In the genomic region with DNA sequence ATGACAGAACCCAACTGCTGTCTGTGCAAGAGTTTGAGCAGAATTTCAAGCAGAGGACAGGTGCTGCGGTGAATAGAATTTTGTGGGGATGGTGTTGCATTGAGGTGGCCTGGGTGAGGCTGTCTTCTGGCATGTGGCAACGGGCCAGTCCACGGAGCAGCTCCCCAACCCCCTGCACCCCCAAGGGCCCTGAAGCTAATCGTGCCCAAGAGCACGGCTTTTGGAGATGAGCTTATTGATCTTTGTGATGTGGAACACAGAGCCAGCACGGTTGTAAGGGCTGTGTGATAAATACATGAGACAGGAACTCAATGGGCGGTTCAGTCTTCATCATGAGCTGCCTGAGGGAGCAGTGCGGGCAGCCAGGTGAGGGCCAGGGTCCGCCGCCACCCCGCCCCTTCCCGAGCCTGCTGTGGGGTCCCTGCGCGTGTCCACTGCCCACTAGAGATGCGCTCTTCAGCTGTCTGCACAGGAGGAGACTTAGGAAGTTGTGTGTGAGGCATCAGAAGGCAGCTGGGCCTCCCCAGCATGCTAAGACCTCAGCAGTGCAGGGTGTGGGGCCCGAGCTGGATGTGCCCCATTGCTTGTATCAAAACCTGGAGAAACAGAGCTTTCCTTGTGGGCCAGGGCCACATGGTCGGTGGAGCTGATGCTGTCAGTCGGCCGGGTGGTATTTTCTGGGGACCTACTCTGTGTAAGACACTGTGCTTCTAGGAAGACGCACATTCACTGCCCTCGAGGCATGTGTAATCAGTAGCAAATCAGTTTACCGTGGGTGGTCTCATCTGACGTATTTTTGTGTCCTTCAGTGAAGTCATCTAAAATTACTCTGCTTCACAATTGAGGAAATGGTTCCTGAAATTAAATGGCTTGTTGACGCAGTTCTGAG, we compare ENCODE assay signal across 16 cellular contexts.
DNase-seq lines count a peak whose midpoint lies in the region; ATAC-seq and TF ChIP-seq lines count a peak whose summit lies in the region.
"Had no signal": no experiment of that assay in that cellular context is flagged by ENCODE, and none has a peak within 500 bp of the region (broad histone marks: within the 10 kb centered on the region; RNA-seq: fewer than 3 reads in every experiment).

No MANE protein-coding gene starts in this region.

- no peak overlapping the region for H3K27ac ChIP-seq in MM.1S (ENCODE audit: low read length)
- H3K27ac ChIP-seq in vagina: no peak overlapping the region
- H3K27ac ChIP-seq: A549 had no signal

- H4K20me1 ChIP-seq in MM.1S (ENCODE audit: insufficient read depth, low read length): no peaks in the 10 kb centered on the region

- H3K9ac ChIP-seq in MM.1S (ENCODE audit: low read length): no peak overlapping the region

- TF ChIP-seq CTCF in MM.1S (IDR thresholded peaks at IDR 0.05; ENCODE audit: low read length) (no peak), glutamatergic neuron (IDR thresholded peaks at IDR 0.05; ENCODE audit: partially characterized antibody, unreplicated experiment) (no peak), osteocyte (IDR thresholded peaks at IDR 0.05) (no peak), vagina (IDR thresholded peaks at IDR 0.05) (no peak)

- no peak overlapping the region for H3K4me3 ChIP-seq in MM.1S (ENCODE audit: low read length)
- H3K4me3 ChIP-seq in vagina: no peak overlapping the region
- H3K4me3 ChIP-seq: A549 had no signal

- TF ChIP-seq POLR2A in vagina (IDR thresholded peaks at IDR 0.05): no peak

- H3K27ac Mint-ChIP-seq in glutamatergic neuron (ENCODE audit: unreplicated experiment) (peak overlapping the region; percentile 7), osteocyte (ENCODE audit: unreplicated experiment) (no peak overlapping the region)
- H3K27ac Mint-ChIP-seq in activated T-helper 17 cell treated with anti-CD3 and anti-CD28 coated beads, Interleukin-2, amount 50 U/mL, for 72 hours: no peak overlapping the region
- H3K27ac Mint-ChIP-seq: CD8-positive, alpha-beta memory T cell; IgD-negative memory B cell had no signal

- H3K9me3 Mint-ChIP-seq in glutamatergic neuron (ENCODE audit: unreplicated experiment) (no peaks in the 10 kb centered on the region), osteocyte (ENCODE audit: unreplicated experiment) (no peaks in the 10 kb centered on the region)
- H3K9me3 Mint-ChIP-seq in activated T-helper 17 cell treated with anti-CD3 and anti-CD28 coated beads, Interleukin-2, amount 50 U/mL, for 72 hours: no peaks in the 10 kb centered on the region
- H3K9me3 Mint-ChIP-seq: CD8-positive, alpha-beta memory T cell; IgD-negative memory B cell had no signal

- DNase-seq in MM.1S (no peak), glutamatergic neuron (no peak), osteocyte (ENCODE audit: extremely low spot score, unreplicated experiment) (peak; percentile 67), vagina (ENCODE audit: extremely low spot score in 2 of 2) (peak; percentile 77 to 79), posterior vena cava (ENCODE audit: low spot score) (no peak), T-helper 2 cell (no peak), putamen (ENCODE audit: low spot score) (no peak)
- DNase-seq: BE2C; Caco-2; CD8-positive, alpha-beta memory T cell; DND-41; GDM1; H7 had no signal

- no peak for ATAC-seq in activated T-helper 17 cell treated with anti-CD3 and anti-CD28 coated beads, Interleukin-2, amount 50 U/mL, for 72 hours (replicated peaks)
- ATAC-seq: A549 had no signal

- H3K4me1 Mint-ChIP-seq in glutamatergic neuron (ENCODE audit: low read depth, unreplicated experiment) (peaks cover 2% of the 10 kb centered on the region), osteocyte (ENCODE audit: unreplicated experiment) (no peaks in the 10 kb centered on the region)
- H3K4me1 Mint-ChIP-seq in activated T-helper 17 cell treated with anti-CD3 and anti-CD28 coated beads, Interleukin-2, amount 50 U/mL, for 72 hours: no peaks in the 10 kb centered on the region
- H3K4me1 Mint-ChIP-seq: CD8-positive, alpha-beta memory T cell; IgD-negative memory B cell had no signal

- peak overlapping the region; percentile 43; the same call in 1 of the 2 replicates for H2AFZ ChIP-seq in MM.1S (ENCODE audit: low read length)

- no peaks in the 10 kb centered on the region for H3K9me2 ChIP-seq in MM.1S (replicated peaks; ENCODE audit: insufficient read depth, low read length)

- no peaks in the 10 kb centered on the region for H3K36me3 Mint-ChIP-seq in glutamatergic neuron (ENCODE audit: unreplicated experiment)
- H3K36me3 Mint-ChIP-seq in osteocyte (ENCODE audit: unreplicated experiment): no peaks in the 10 kb centered on the region
- no peaks in the 10 kb centered on the region for H3K36me3 Mint-ChIP-seq in activated T-helper 17 cell treated with anti-CD3 and anti-CD28 coated beads, Interleukin-2, amount 50 U/mL, for 72 hours (ENCODE audit: low read depth)
- H3K36me3 Mint-ChIP-seq: CD8-positive, alpha-beta memory T cell; IgD-negative memory B cell had no signal

- H3K27me3 Mint-ChIP-seq in glutamatergic neuron (ENCODE audit: unreplicated experiment): no peaks in the 10 kb centered on the region
- peaks cover 14% of the 10 kb centered on the region for H3K27me3 Mint-ChIP-seq in osteocyte (ENCODE audit: unreplicated experiment)
- peaks cover 21% of the 10 kb centered on the region for H3K27me3 Mint-ChIP-seq in activated T-helper 17 cell treated with anti-CD3 and anti-CD28 coated beads, Interleukin-2, amount 50 U/mL, for 72 hours

- intact Hi-C loops in vagina (cut with DNase I) (no loop called here), posterior vena cava (cut with DNase I) (no loop called here)

- H3K27me3 ChIP-seq in MM.1S (replicated peaks; ENCODE audit: insufficient read depth, low read length): no peaks in the 10 kb centered on the region
- no peaks in the 10 kb centered on the region for H3K27me3 ChIP-seq in vagina
- H3K27me3 ChIP-seq: BE2C had no signal

- no peaks in the 10 kb centered on the region for H3F3A ChIP-seq in MM.1S (ENCODE audit: insufficient read depth, low read length)

- H3K9me3 ChIP-seq in MM.1S (replicated peaks; ENCODE audit: insufficient read depth, low read length): no peaks in the 10 kb centered on the region
- no peaks in the 10 kb centered on the region for H3K9me3 ChIP-seq in vagina
- H3K9me3 ChIP-seq: A549, BE2C, Caco-2 had no signal

- no peaks in the 10 kb centered on the region for H3K36me3 ChIP-seq in MM.1S (replicated peaks; ENCODE audit: insufficient read depth, low read length)
- H3K36me3 ChIP-seq in vagina: no peaks in the 10 kb centered on the region
- H3K36me3 ChIP-seq: BE2C had no signal

- H3K4me2 ChIP-seq in MM.1S (ENCODE audit: low read depth, low read length): no peak overlapping the region
- H3K4me2 ChIP-seq: A549 had no signal

- H3K4me1 ChIP-seq in MM.1S (ENCODE audit: low read length): no peaks in the 10 kb centered on the region
- no peaks in the 10 kb centered on the region for H3K4me1 ChIP-seq in vagina
- H3K4me1 ChIP-seq: A549, Caco-2 had no signal

- no peaks in the 10 kb centered on the region for H3K79me2 ChIP-seq in MM.1S (ENCODE audit: low read length)

- H3K4me3 Mint-ChIP-seq in glutamatergic neuron (ENCODE audit: unreplicated experiment) (no peak overlapping the region), osteocyte (ENCODE audit: unreplicated experiment) (no peak overlapping the region)
- H3K4me3 Mint-ChIP-seq in activated T-helper 17 cell treated with anti-CD3 and anti-CD28 coated beads, Interleukin-2, amount 50 U/mL, for 72 hours: no peak overlapping the region
- H3K4me3 Mint-ChIP-seq: CD8-positive, alpha-beta memory T cell; IgD-negative memory B cell had no signal

Comparison
In these comparisons a context has a peak if more than half of its experiments do, and no peak if none do; other contexts are left out.
1. DNase-seq: peak in osteocyte (single experiment) and vagina (2 of 2); none in MM.1S (single experiment), glutamatergic neuron (single experiment), posterior vena cava (single experiment), T-helper 2 cell (0 of 5) and putamen (single experiment).